In the genomic region with DNA sequence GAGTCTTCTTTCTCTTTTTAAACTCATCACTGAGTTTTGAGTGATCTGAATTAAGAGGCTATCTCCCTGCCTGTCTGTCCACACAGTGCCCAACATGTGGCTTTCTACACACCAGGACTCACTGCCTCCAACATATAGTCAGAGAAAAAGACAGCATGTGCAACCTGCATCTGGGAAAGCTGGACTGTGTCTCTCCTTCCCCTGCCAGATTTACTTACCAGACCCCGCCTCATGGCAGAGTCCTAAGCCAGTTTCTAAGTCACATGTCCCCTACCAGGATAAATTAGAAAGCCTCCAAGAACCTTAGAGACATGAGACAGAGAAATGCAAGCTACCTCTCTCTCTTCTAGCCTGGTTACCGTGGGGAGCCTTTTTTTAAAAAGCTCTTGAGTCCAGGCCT, we compare ENCODE assay signal across 12 cellular contexts.
DNase-seq lines count a peak whose midpoint lies in the region; ATAC-seq, FAIRE-seq and TF ChIP-seq lines count a peak whose summit lies in the region.
"Had no signal": no experiment of that assay in that cellular context is flagged by ENCODE, and none has a peak within 500 bp of the region (broad histone marks: within the 10 kb centered on the region; RNA-seq: fewer than 3 reads in every experiment).

No MANE protein-coding gene starts in this region.

- peak overlapping the region; percentile 95 for H3K27ac ChIP-seq in neutrophil
- H3K27ac ChIP-seq: C4-2B had no signal

- H3K36me3 Mint-ChIP-seq in stimulated activated naive CD8-positive, alpha-beta T cell treated with anti-CD3 and anti-CD28 coated beads, Interleukin-15, Interleukin-2, amounts not matched to agents 100 ng/mL and 50 ng/mL, for 24 hours (ENCODE audit: low read depth): peaks cover 17% of the 10 kb centered on the region
- peaks cover 19% of the 10 kb centered on the region for H3K36me3 Mint-ChIP-seq in dendritic cell treated with granulocyte-macrophage colony-stimulating factor and Interleukin-4, amounts not matched to agents 40 ng/mL and 50 ng/mL, for 4 days (ENCODE audit: low read depth)

- intact Hi-C loops in dendritic cell treated with granulocyte-macrophage colony-stimulating factor and Interleukin-4, amounts not matched to agents 40 ng/mL and 50 ng/mL, for 4 days (cut with micrococcal nuclease): no loop called here

- H3K4me3 ChIP-seq in neutrophil (ENCODE audit: low read depth in 1 of 2, low read length in 1 of 2): no peak overlapping the region

- peaks cover 77% of the 10 kb centered on the region for H3K4me1 Mint-ChIP-seq in stimulated activated naive CD8-positive, alpha-beta T cell treated with anti-CD3 and anti-CD28 coated beads, Interleukin-15, Interleukin-2, amounts not matched to agents 100 ng/mL and 50 ng/mL, for 24 hours (ENCODE audit: low read depth)
- peaks cover 75% of the 10 kb centered on the region for H3K4me1 Mint-ChIP-seq in dendritic cell treated with granulocyte-macrophage colony-stimulating factor and Interleukin-4, amounts not matched to agents 40 ng/mL and 50 ng/mL, for 4 days (ENCODE audit: low read depth)

- no peak for ATAC-seq in stimulated activated naive CD8-positive, alpha-beta T cell treated with anti-CD3 and anti-CD28 coated beads, Interleukin-15, Interleukin-2, amounts not matched to agents 100 U/mL and 50 U/mL, for 24 hours

- FAIRE-seq in HTR-8/SVneo (lab: Jason Lieb, UNC): no peak

- no peak overlapping the region for H3K4me3 Mint-ChIP-seq in stimulated activated naive CD8-positive, alpha-beta T cell treated with anti-CD3 and anti-CD28 coated beads, Interleukin-15, Interleukin-2, amounts not matched to agents 100 ng/mL and 50 ng/mL, for 24 hours
- H3K4me3 Mint-ChIP-seq in dendritic cell treated with granulocyte-macrophage colony-stimulating factor and Interleukin-4, amounts not matched to agents 40 ng/mL and 50 ng/mL, for 4 days: no peak overlapping the region

- no peaks in the 10 kb centered on the region for H3K9me3 Mint-ChIP-seq in stimulated activated naive CD8-positive, alpha-beta T cell treated with anti-CD3 and anti-CD28 coated beads, Interleukin-15, Interleukin-2, amounts not matched to agents 100 ng/mL and 50 ng/mL, for 24 hours
- H3K9me3 Mint-ChIP-seq in dendritic cell treated with granulocyte-macrophage colony-stimulating factor and Interleukin-4, amounts not matched to agents 40 ng/mL and 50 ng/mL, for 4 days: no peaks in the 10 kb centered on the region

- DNase-seq in stimulated activated naive CD8-positive, alpha-beta T cell treated with anti-CD3 and anti-CD28 coated beads, Interleukin-15, Interleukin-2, amounts not matched to agents 100 U/mL and 50 U/mL, for 24 hours: no peak
- DNase-seq in germinal center (ENCODE audit: low spot score) (no peak), HTR-8/SVneo (ENCODE audit: insufficient read length, low spot score) (no peak), activated gamma-delta T cell (lab: John Stamatoyannopoulos, UW) (no peak), midbrain (lab: John Stamatoyannopoulos, UW) (no peak)
- DNase-seq: amniotic stem cell, kidney glomerular epithelial cell, NCI-H1436 had no signal

- no peaks in the 10 kb centered on the region for H3K27me3 Mint-ChIP-seq in stimulated activated naive CD8-positive, alpha-beta T cell treated with anti-CD3 and anti-CD28 coated beads, Interleukin-15, Interleukin-2, amounts not matched to agents 100 ng/mL and 50 ng/mL, for 24 hours
- no peaks in the 10 kb centered on the region for H3K27me3 Mint-ChIP-seq in dendritic cell treated with granulocyte-macrophage colony-stimulating factor and Interleukin-4, amounts not matched to agents 40 ng/mL and 50 ng/mL, for 4 days

- peak overlapping the region; percentile 99 for H3K27ac Mint-ChIP-seq in stimulated activated naive CD8-positive, alpha-beta T cell treated with anti-CD3 and anti-CD28 coated beads, Interleukin-15, Interleukin-2, amounts not matched to agents 100 ng/mL and 50 ng/mL, for 24 hours
- peak overlapping the region; percentile 22 for H3K27ac Mint-ChIP-seq in dendritic cell treated with granulocyte-macrophage colony-stimulating factor and Interleukin-4, amounts not matched to agents 40 ng/mL and 50 ng/mL, for 4 days

- H3K4me1 ChIP-seq in neutrophil (ENCODE audit: control insufficient read depth in 1 of 2, insufficient read depth in 1 of 2, low read depth in 1 of 2, low read length in 1 of 2): peaks cover 64% of the 10 kb centered on the region in 2 experiments

- no peak for TF ChIP-seq CTCF in neutrophil (IDR thresholded peaks at IDR 0.05)

- no peaks in the 10 kb centered on the region for H3K36me3 ChIP-seq in neutrophil

- no peaks in the 10 kb centered on the region for H3K9me3 ChIP-seq in neutrophil

- H3K27me3 ChIP-seq in neutrophil: no peaks in the 10 kb centered on the region
